ENCODE assay signal across 8 cellular contexts in genomic region chr11:44564653-44565007, GRCh38. TPM values are rescaled to one million over a fixed set of nuclear protein-coding genes. Genes with fewer than 3 reads are reported as not detected.
A peak's percentile ranks its signal among the peaks of the same experiment; 100 is the strongest.
DNase-seq lines count a peak whose midpoint lies in the region; ATAC-seq and TF ChIP-seq lines count a peak whose summit lies in the region.

No MANE protein-coding gene starts in this region.

- TF ChIP-seq CTCF in KMS-11 (conservative IDR thresholded peaks at IDR 0.05; ENCODE audit: low read depth, low read length) (no peak), nephron progenitor cell (IDR thresholded peaks at IDR 0.05) (no peak)

- peak overlapping the region; percentile 43; the same call in 1 of the 2 replicates for H3K9ac ChIP-seq in KMS-11

- no peaks in the 10 kb centered on the region for H3K36me3 Mint-ChIP-seq in T-cell
- H3K36me3 Mint-ChIP-seq in nephron progenitor cell (ENCODE audit: low read depth): no peaks in the 10 kb centered on the region

- H3K4me1 Mint-ChIP-seq in T-cell (peaks cover 35 to 59% (median 40%) of the 10 kb centered on the region in 3 donors), nephron progenitor cell (peaks cover 32% of the 10 kb centered on the region)

- no peaks in the 10 kb centered on the region for H3K36me3 ChIP-seq in KMS-11 (ENCODE audit: insufficient read depth)

- H3K79me2 ChIP-seq in KMS-11 (ENCODE audit: insufficient read depth, low read depth): no peaks in the 10 kb centered on the region

- no peak overlapping the region for H3K4me3 ChIP-seq in KMS-11 (IDR thresholded peaks at IDR 0.05; ENCODE audit: insufficient read depth, low read depth, low read length)

- H3K27me3 Mint-ChIP-seq in T-cell (no peaks in the 10 kb centered on the region), nephron progenitor cell (ENCODE audit: low read depth, poor library complexity) (peaks cover 34% of the 10 kb centered on the region)

- H3K9me3 Mint-ChIP-seq in T-cell (no peaks in the 10 kb centered on the region), nephron progenitor cell (no peaks in the 10 kb centered on the region)

- H2AFZ ChIP-seq in KMS-11 (ENCODE audit: low read depth): peak overlapping the region; percentile 95

- peak overlapping the region; percentile 81 to 88 (median 83) for H3K4me3 Mint-ChIP-seq in T-cell
- peak overlapping the region; percentile 66 for H3K4me3 Mint-ChIP-seq in nephron progenitor cell

- peak overlapping the region; percentile 24; the same call in 1 of the 2 replicates for H3K27ac ChIP-seq in KMS-11

- H3K27me3 ChIP-seq in KMS-11 (ENCODE audit: insufficient read depth, low read depth): no peaks in the 10 kb centered on the region

- peaks cover 54% of the 10 kb centered on the region for H3K4me1 ChIP-seq in KMS-11 (ENCODE audit: low read depth, poor library complexity, severe bottlenecking)

- in situ Hi-C loops in KBM-7 (cut with MboI; ENCODE audit: low pct_unique_long_range_greater_than_20kb, low sequenced_read_pairs): loop anchor here (10.0 kb wide), 1 partner anchor 50 kb away; no protein-coding TSS in a partner anchor

- H3K27ac Mint-ChIP-seq in T-cell: peak overlapping the region; percentile 63 to 80
- no peak overlapping the region for H3K27ac Mint-ChIP-seq in nephron progenitor cell

- POLR2A ChIA-PET in T-cell (lab: Charles Lee): interaction anchor here in 1 of 2 donors (1.4 kb wide), 1 partner anchor 47 kb away, joined by 5 read pairs; no protein-coding TSS in a partner anchor

- peak overlapping the region; percentile 88 for H3K4me2 ChIP-seq in KMS-11

- DNase-seq in DMS53 (lab: John Stamatoyannopoulos, UW) (peak; percentile 81), T-cell (peak in 4 of 34 experiments; percentile 3 to 22 (median 12)), fibroblast of gingiva (ENCODE audit: low read depth) (peak; percentile 88), nephron progenitor cell (peak; percentile 27), KBM-7 (no peak), NCI-H187 treated with DMSO at 0.1 percent for 48 hours (lab: John Stamatoyannopoulos, UW) (no peak), T-helper 9 cell (no peak)

- CTCF ChIA-PET in T-cell (lab: Charles Lee): interaction anchor here (0.6 to 2.2 kb wide), 4 partner anchors 31 to 53 kb away, joined by 3 to 16 read pairs (median 8); no protein-coding TSS in a partner anchor

- no peak for ATAC-seq in T-cell (replicated peaks in 1 of 4)

- no peaks in the 10 kb centered on the region for H4K20me1 ChIP-seq in KMS-11 (ENCODE audit: insufficient read depth)

RNA-seq across cellular contexts. Expression of gene CD82, which starts 0.8 kb away (rescaled TPM):
- 10 to 100 TPM; 53.4 to 99.6 (median 69.0) TPM for total RNA-seq in T-cell

Comparison
In these comparisons a context has a peak if more than half of its experiments do, and no peak if none do; other contexts are left out.
1. DNase-seq: peak in DMS53 (single experiment), fibroblast of gingiva (single experiment) and nephron progenitor cell (single experiment); none in KBM-7 (single experiment), NCI-H187 treated with DMSO at 0.1 percent for 48 hours (single experiment) and T-helper 9 cell (single experiment).